ENCODE assay signal across 17 cellular contexts in genomic region chr5:174816858-174817257, GRCh38.
DNase-seq lines count a peak whose midpoint lies in the region; ATAC-seq, FAIRE-seq and TF ChIP-seq lines count a peak whose summit lies in the region.
"Had no signal": no experiment of that assay in that cellular context is flagged by ENCODE, and none has a peak within 500 bp of the region (broad histone marks: within the 10 kb centered on the region; RNA-seq: fewer than 3 reads in every experiment).

No MANE protein-coding gene starts in this region.

- no peak overlapping the region for H3K4me2 ChIP-seq in K562 (ENCODE audit: insufficient read depth, low read length)

- H3K27ac Mint-ChIP-seq in Calu3 (ENCODE audit: unreplicated experiment) (no peak overlapping the region), mesothelial cell of epicardium (no peak overlapping the region)
- H3K27ac Mint-ChIP-seq: memory B cell had no signal

- no peaks in the 10 kb centered on the region for H3K36me3 Mint-ChIP-seq in Calu3 (ENCODE audit: insufficient read depth, unreplicated experiment)
- peaks cover 5% of the 10 kb centered on the region for H3K36me3 Mint-ChIP-seq in mesothelial cell of epicardium
- H3K36me3 Mint-ChIP-seq: memory B cell had no signal

- H3K4me1 ChIP-seq in K562 (replicated peaks in 1 of 2; ENCODE audit: control insufficient read depth in 2 of 2, insufficient read depth in 2 of 2, low read length in 2 of 2) (no peaks in the 10 kb centered on the region), adrenal gland (replicated peaks in 1 of 2) (no peaks in the 10 kb centered on the region)
- H3K4me1 ChIP-seq: psoas muscle had no signal

- H3K36me3 ChIP-seq in K562 (ENCODE audit: control insufficient read depth, insufficient read depth, low read length) (no peaks in the 10 kb centered on the region), adrenal gland (replicated peaks in 1 of 2) (no peaks in the 10 kb centered on the region)

- no peak overlapping the region for H3K27ac ChIP-seq in K562 (ENCODE audit: extremely low read depth, low read depth, low read length)
- no peak overlapping the region for H3K27ac ChIP-seq in adrenal gland
- H3K27ac ChIP-seq: psoas muscle had no signal

- no peak overlapping the region for H3K4me3 Mint-ChIP-seq in Calu3 (ENCODE audit: low read depth, unreplicated experiment)
- no peak overlapping the region for H3K4me3 Mint-ChIP-seq in mesothelial cell of epicardium
- H3K4me3 Mint-ChIP-seq: memory B cell had no signal

- H3K27me3 ChIP-seq in K562 (ENCODE audit: control insufficient read depth in 2 of 2, insufficient read depth in 2 of 2, low read length in 2 of 2), result no peaks in the 10 kb centered on the region
- H3K27me3 ChIP-seq in adrenal gland, result no peaks in the 10 kb centered on the region

- no peak for TF ChIP-seq EP300 in K562 (IDR thresholded peaks at IDR 0.05; ENCODE audit: low read length)

- BruUV-seq in Calu3 (replicated peaks; lab: Mats Ljungman, UMichigan) (no TSS peak), K562 (replicated peaks; lab: Mats Ljungman, UMichigan) (no TSS peak)

- H3K79me2 ChIP-seq in K562 (ENCODE audit: control insufficient read depth, insufficient read depth, low read length), result no peaks in the 10 kb centered on the region

- peaks cover 9% of the 10 kb centered on the region for H3K9me3 Mint-ChIP-seq in Calu3 (ENCODE audit: low read depth, unreplicated experiment)
- peaks cover 20% of the 10 kb centered on the region for H3K9me3 Mint-ChIP-seq in mesothelial cell of epicardium

- H3K4me3 ChIP-seq in HFF-Myc (replicated peaks; ENCODE audit: low read depth, low read length) (no peak overlapping the region), K562 (no peak overlapping the region), adrenal gland (no peak overlapping the region)
- H3K4me3 ChIP-seq: psoas muscle had no signal

- in situ Hi-C loops in K562 (cut with MboI), result no loop called here

- TF ChIP-seq CTCF in Calu3 (IDR thresholded peaks at IDR 0.05; ENCODE audit: unreplicated experiment) (peak; percentile 51), HFF-Myc (IDR thresholded peaks at IDR 0.05; ENCODE audit: low read depth, low read length, missing control alignments) (peak; percentile 36), K562 (IDR thresholded peaks at IDR 0.05 in 2 of 3, conservative IDR thresholded peaks at IDR 0.05 in 1 of 3; ENCODE audit: insufficient read depth in 2 of 3, low read depth in 1 of 3, low read length in 3 of 3) (0 out of 6 replicates have a peak, but pooled peaks of 1 of the 3 experiments have one; percentile 34), mesothelial cell of epicardium (IDR thresholded peaks at IDR 0.05; ENCODE audit: unreplicated experiment) (peak; percentile 76), adrenal gland (IDR thresholded peaks at IDR 0.05) (peak in 1 of 6 experiments; percentile 11)

- intact Hi-C loops in Calu3 (cut with micrococcal nuclease; ENCODE audit: unreplicated experiment), result no loop called here
- intact Hi-C loops in K562 (cut with micrococcal nuclease), result no loop called here
- intact Hi-C loops in adrenal gland (cut with DNase I), result no loop called here

- no peak for TF ChIP-seq RAD21 in K562 (CRISPR knock-in tag; conservative IDR thresholded peaks at IDR 0.05 in 1 of 2, IDR thresholded peaks at IDR 0.05 in 1 of 2)

- H3K9ac ChIP-seq in K562 (ENCODE audit: insufficient read depth in 1 of 2, low read depth in 2 of 2, low read length in 2 of 2), result no peak overlapping the region

- POLR2A ChIA-PET in K562 (lab: Yijun Ruan, JAX), result no interaction called here

- H4K20me1 ChIP-seq in K562 (replicated peaks; ENCODE audit: control insufficient read depth, insufficient read depth, low read length), result no peaks in the 10 kb centered on the region

- TF ChIP-seq POLR2A in K562 (conservative IDR thresholded peaks at IDR 0.05) (no peak), adrenal gland (IDR thresholded peaks at IDR 0.05) (no peak)

- no peak for ATAC-seq in K562
- ATAC-seq: activated CD4-positive, CD25-positive, alpha-beta regulatory T cell treated with anti-CD3 and anti-CD28 coated beads, Interleukin-2, amount 50 U/mL, for 24 hours; psoas muscle; Right ventricle myocardium inferior had no signal

- H3K9me3 ChIP-seq in K562 (replicated peaks; ENCODE audit: control insufficient read depth, insufficient read depth, low read depth, low read length) (no peaks in the 10 kb centered on the region), adrenal gland (replicated peaks in 1 of 3) (no peaks in the 10 kb centered on the region)
- H3K9me3 ChIP-seq: psoas muscle had no signal

- H3K27me3 Mint-ChIP-seq in Calu3 (ENCODE audit: unreplicated experiment) (peaks cover 16% of the 10 kb centered on the region), mesothelial cell of epicardium (ENCODE audit: low read depth) (no peaks in the 10 kb centered on the region)

- H3K4me1 Mint-ChIP-seq in Calu3 (ENCODE audit: low read depth, unreplicated experiment) (no peaks in the 10 kb centered on the region), mesothelial cell of epicardium (no peaks in the 10 kb centered on the region)
- H3K4me1 Mint-ChIP-seq: memory B cell had no signal

- DNase-seq in Calu3 (peak; percentile 16), HFF-Myc (ENCODE audit: extremely low read depth, low read depth) (no peak), K562 (ENCODE audit: extremely low read depth in 1 of 4, low spot score in 3 of 4) (peak in 3 of 4 experiments; percentile 6 to 19 (median 14)), mesothelial cell of epicardium (ENCODE audit: low spot score in 2 of 2, unreplicated experiment in 2 of 2) (no peak), adrenal gland (no peak), NCI-H2171 treated with DMSO at 0.1 percent for 48 hours (lab: John Stamatoyannopoulos, UW) (no peak), NCI-H146 (lab: John Stamatoyannopoulos, UW) (no peak), retina (no peak)
- DNase-seq: effector memory CD4-positive, alpha-beta T cell; GOT3; hypothalamus; NCI-H1105; NCI-H510A; psoas muscle had no signal

- no peaks in the 10 kb centered on the region for H3K9me1 ChIP-seq in K562 (ENCODE audit: control insufficient read depth, insufficient read depth, low read length)

- H2AFZ ChIP-seq in K562 (ENCODE audit: low read depth, low read length), result no peak overlapping the region

- FAIRE-seq in K562 (lab: Jason Lieb, UNC), result no peak

- CTCF ChIA-PET in Calu3 (lab: Charles Lee) (no interaction called here), K562 (lab: Yijun Ruan, JAX; ENCODE audit: low intra/inter-chr PET ratio) (no interaction called here)

- 0% methylated on average over 2 of the region's 2 CpGs for WGBS in K562 (ENCODE audit: insufficient coverage, low coverage, missing lambda C conversion rate)
- 15 to 23% (median 20%) methylated on average over 2 of the region's 2 CpGs for WGBS in adrenal gland, 4 donors

TF ChIP-seq in K562, 482 proteins besides CTCF, POLR2A, EP300 and RAD21 (continues in another document):
- no peak for TF ChIP-seq ATF2 (CRISPR knock-in tag; IDR thresholded peaks at IDR 0.05)
- no peak for TF ChIP-seq KDM5B (IDR thresholded peaks at IDR 0.05; ENCODE audit: insufficient replicate concordance, low read depth, low read length)
- TF ChIP-seq CREB3L1 (IDR thresholded peaks at IDR 0.05; ENCODE audit: borderline replicate concordance, low read depth), result no peak
- no peak for TF ChIP-seq TSHZ1 (CRISPR knock-in tag; IDR thresholded peaks at IDR 0.05)
- no peak for TF ChIP-seq CREBBP (IDR thresholded peaks at IDR 0.05; ENCODE audit: low read depth, low read length)
- no peak for TF ChIP-seq C11orf30 (IDR thresholded peaks at IDR 0.05; ENCODE audit: low read depth)

Comparison
In these comparisons a context has a peak if more than half of its experiments do, and no peak if none do; other contexts are left out.
1. DNase-seq: peak in Calu3 (single experiment) and K562 (3 of 4); none in HFF-Myc (single experiment), mesothelial cell of epicardium (0 of 2), adrenal gland (0 of 7), NCI-H2171 treated with DMSO at 0.1 percent for 48 hours (single experiment), NCI-H146 (single experiment) and retina (single experiment).